In the genomic region with DNA sequence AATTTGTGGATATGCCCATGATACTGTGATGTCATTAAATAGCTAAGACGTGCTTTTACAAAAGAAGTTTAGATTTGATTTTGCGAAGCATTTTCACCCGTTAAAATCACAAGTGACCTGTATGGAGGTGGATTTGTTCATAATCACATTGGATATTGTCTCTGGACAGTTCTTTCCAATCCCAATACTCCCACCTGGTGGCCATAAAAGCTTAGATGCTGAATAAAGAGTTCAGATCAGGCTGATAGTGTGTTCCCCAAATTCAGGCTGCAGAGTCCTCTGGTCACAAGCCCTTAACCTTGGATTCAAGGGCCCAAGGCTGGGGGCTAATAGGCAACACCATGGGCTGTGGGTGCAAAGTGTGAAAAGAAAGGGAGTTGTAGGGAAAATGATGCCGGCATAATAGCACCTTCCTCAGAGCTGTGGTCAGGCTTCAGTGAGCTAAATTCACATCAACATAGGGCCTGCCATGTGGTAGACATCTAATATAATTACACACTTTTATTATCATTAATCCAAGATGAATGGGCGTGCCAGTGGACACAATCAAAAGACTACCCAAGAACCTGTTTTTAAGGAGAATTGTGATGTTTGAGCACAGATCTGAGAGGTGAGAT, we compare ENCODE assay signal across 9 cellular contexts. TPM values are rescaled to one million over a fixed set of nuclear protein-coding genes. Genes with fewer than 3 reads are reported as not detected.
DNase-seq lines count a peak whose midpoint lies in the region; ATAC-seq and TF ChIP-seq lines count a peak whose summit lies in the region.
"Had no signal": no experiment of that assay in that cellular context is flagged by ENCODE, and none has a peak within 500 bp of the region (broad histone marks: within the 10 kb centered on the region; RNA-seq: fewer than 3 reads in every experiment).

No MANE protein-coding gene starts in this region.

- TF ChIP-seq EP300 in transverse colon (IDR thresholded peaks at IDR 0.05; ENCODE audit: low read depth) = no peak

- TF ChIP-seq POLR2A in adrenal gland (IDR thresholded peaks at IDR 0.05) (no peak), transverse colon (IDR thresholded peaks at IDR 0.05) (no peak)

- TF ChIP-seq CTCF in adrenal gland (IDR thresholded peaks at IDR 0.05) = peak; percentile 23 to 59 (median 57)
- peak; percentile 25 to 42 (median 32) for TF ChIP-seq CTCF in transverse colon (IDR thresholded peaks at IDR 0.05)

- intact Hi-C loops in adrenal gland (cut with DNase I) = loop anchor here in 1 of 2 donors (5.0 kb wide), 1 partner anchor 365 kb away; no protein-coding TSS in a partner anchor
- intact Hi-C loops in transverse colon (cut with DNase I; ENCODE audit: low total_unique reads) = no loop called here

- H3K4me3 ChIP-seq in adrenal gland (no peak overlapping the region), transverse colon (no peak overlapping the region)

- in situ Hi-C loops in transverse colon (cut with MboI; ENCODE audit: low pct_ligation_motif_present in 1 of 4, low pct_unique_long_range_greater_than_20kb in 1 of 4, low sequenced_read_pairs in 3 of 4) = loop anchor here (10.0 to 25.0 kb wide), 4 partner anchors 250 to 375 kb away; no protein-coding TSS in a partner anchor

- H3K27ac ChIP-seq in adrenal gland (no peak overlapping the region), transverse colon (no peak overlapping the region)

- no peak overlapping the region for H3K27ac Mint-ChIP-seq in activated CD4-positive, alpha-beta memory T cell treated with anti-CD3 and anti-CD28 coated beads, Interleukin-2, amount 10 ng/mL, durations not matched to agents 7 days and 5 days

- H3K36me3 Mint-ChIP-seq in activated CD4-positive, alpha-beta memory T cell treated with anti-CD3 and anti-CD28 coated beads, Interleukin-2, amount 10 ng/mL, durations not matched to agents 7 days and 5 days (ENCODE audit: low read depth) = no peaks in the 10 kb centered on the region

- H3K9me3 ChIP-seq in adrenal gland (replicated peaks in 1 of 3) = no peaks in the 10 kb centered on the region
- H3K9me3 ChIP-seq in transverse colon = no peaks in the 10 kb centered on the region

- H3K36me3 ChIP-seq in adrenal gland (replicated peaks in 1 of 2) (no peaks in the 10 kb centered on the region), transverse colon (no peaks in the 10 kb centered on the region)

- POLR2A ChIA-PET in activated CD4-positive, alpha-beta memory T cell treated with anti-CD3 and anti-CD28 coated beads, Interleukin-2, amount 10 ng/mL, durations not matched to agents 7 days and 5 days (lab: Charles Lee) = no interaction called here

- no peaks in the 10 kb centered on the region for H3K4me1 Mint-ChIP-seq in activated CD4-positive, alpha-beta memory T cell treated with anti-CD3 and anti-CD28 coated beads, Interleukin-2, amount 10 ng/mL, durations not matched to agents 7 days and 5 days

- H3K27me3 ChIP-seq in adrenal gland (no peaks in the 10 kb centered on the region), transverse colon (no peaks in the 10 kb centered on the region)

- CTCF ChIA-PET in activated CD4-positive, alpha-beta memory T cell treated with anti-CD3 and anti-CD28 coated beads, Interleukin-2, amount 10 ng/mL, durations not matched to agents 7 days and 5 days (lab: Charles Lee) = interaction anchor here (0.5 to 3.8 kb wide), 10 partner anchors 24 to 366 kb away, joined by 3 to 31 read pairs (median 3); a partner anchor contains a TSS

- peak; percentile 71 for ATAC-seq in GM18511 (IDR thresholded peaks at IDR 0.05; ENCODE audit: unreplicated experiment)
- no peak for ATAC-seq in HG03378 (IDR thresholded peaks at IDR 0.05; ENCODE audit: unreplicated experiment)

- DNase-seq in COLO829 (ENCODE audit: low spot score) (peak; percentile 78), NCI-H1092 (lab: John Stamatoyannopoulos, UW) (peak; percentile 24), adrenal gland (peak in 5 of 7 donors; percentile 37 to 67 (median 44)), iris pigment epithelial cell (ENCODE audit: low read depth) (peak; percentile 63), transverse colon (no peak)
- DNase-seq in activated CD4-positive, alpha-beta memory T cell treated with anti-CD3 and anti-CD28 coated beads, Interleukin-2, amount 10 ng/mL, durations not matched to agents 7 days and 5 days = no peak

- H3K9me3 Mint-ChIP-seq in activated CD4-positive, alpha-beta memory T cell treated with anti-CD3 and anti-CD28 coated beads, Interleukin-2, amount 10 ng/mL, durations not matched to agents 7 days and 5 days = no peaks in the 10 kb centered on the region

- 50 to 59% (median 56%) methylated on average over 5 of the region's 5 CpGs for WGBS in adrenal gland, 4 donors
- WGBS in transverse colon (ENCODE audit: low coverage in 1 of 2), 2 donors = 65% methylated on average over 5 of the region's 5 CpGs

- H3K4me1 ChIP-seq in adrenal gland (replicated peaks in 1 of 2) (no peaks in the 10 kb centered on the region), transverse colon (no peaks in the 10 kb centered on the region)

- H3K27me3 Mint-ChIP-seq in activated CD4-positive, alpha-beta memory T cell treated with anti-CD3 and anti-CD28 coated beads, Interleukin-2, amount 10 ng/mL, durations not matched to agents 7 days and 5 days = peaks cover 4% of the 10 kb centered on the region

- no peak overlapping the region for H3K4me3 Mint-ChIP-seq in activated CD4-positive, alpha-beta memory T cell treated with anti-CD3 and anti-CD28 coated beads, Interleukin-2, amount 10 ng/mL, durations not matched to agents 7 days and 5 days

RNA-seq across cellular contexts. Expression of a gene that starts 28.1 kb away (rescaled TPM):
- total RNA-seq in adrenal gland = under 1 TPM in 1 of 8 donors, not detected in 7; 0.14 TPM
- under 1 TPM in 2 of 3 donors, not detected in 1; 0.16 to 0.20 TPM for polyA plus RNA-seq in adrenal gland
- under 1 TPM in 1 of 4 donors, not detected in 3; 0.27 TPM for total RNA-seq in transverse colon
- total RNA-seq in activated CD4-positive, alpha-beta memory T cell treated with anti-CD3 and anti-CD28 coated beads, Interleukin-2, amount 10 ng/mL, durations not matched to agents 7 days and 5 days = not detected
- total RNA-seq: T-helper 1 cell treated with Interleukin-12 subunit alpha and Interleukin-12 subunit beta and Interleukin-4 antibody, amounts not matched to agents 30 ng/mL and 1 ng/mL, for 36 hours had no signal

RNA-seq across cellular contexts. Expression of a gene that starts 40.1 kb away (rescaled TPM):
- 100 to 1,000 TPM; 287 to 654 (median 401) TPM for total RNA-seq in adrenal gland
- 100 to 1,000 TPM; 209 to 648 (median 470) TPM for polyA plus RNA-seq in adrenal gland
- 100 to 1,000 TPM in 2 of 4 donors, 10 to 100 TPM in 2; 62.7 to 196 (median 135) TPM for total RNA-seq in transverse colon
- 100 to 1,000 TPM; 234 to 235 TPM for total RNA-seq in activated CD4-positive, alpha-beta memory T cell treated with anti-CD3 and anti-CD28 coated beads, Interleukin-2, amount 10 ng/mL, durations not matched to agents 7 days and 5 days

Comparison
In these comparisons a context has a peak if more than half of its experiments do, and no peak if none do; other contexts are left out.
1. DNase-seq: peak in COLO829 (single experiment), NCI-H1092 (single experiment), adrenal gland (5 of 7) and iris pigment epithelial cell (single experiment); none in transverse colon (single experiment) and activated CD4-positive, alpha-beta memory T cell treated with anti-CD3 and anti-CD28 coated beads, Interleukin-2, amount 10 ng/mL, durations not matched to agents 7 days and 5 days (single experiment).